11 cellular contexts compared by ENCODE assay signal in the genomic region with DNA sequence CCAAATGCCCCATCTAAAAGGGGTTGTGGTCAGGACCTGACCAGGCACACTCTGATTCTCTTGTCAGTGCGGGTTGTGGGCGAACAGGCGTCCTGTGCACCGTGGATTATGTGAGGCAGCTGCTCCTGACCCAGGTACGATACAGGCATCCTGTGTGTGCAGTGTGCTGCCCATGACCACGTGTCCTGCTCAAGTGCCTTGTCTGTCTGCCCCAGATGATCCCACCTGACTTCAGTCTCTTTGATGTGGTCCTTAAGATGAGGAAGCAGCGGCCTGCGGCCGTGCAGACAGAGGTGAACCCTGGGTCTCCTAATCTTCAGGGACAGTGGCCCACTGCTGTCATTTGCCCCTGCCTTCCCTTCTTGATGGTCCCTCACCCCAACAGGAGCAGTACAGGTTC.
DNase-seq lines count a peak whose midpoint lies in the region; ATAC-seq lines count a peak whose summit lies in the region.
"Had no signal": no experiment of that assay in that cellular context is flagged by ENCODE, and none has a peak within 500 bp of the region (broad histone marks: within the 10 kb centered on the region; RNA-seq: fewer than 3 reads in every experiment).

No MANE protein-coding gene starts in this region.

- peak overlapping the region; percentile 98 for H3K27ac Mint-ChIP-seq in stimulated activated naive CD8-positive, alpha-beta T cell treated with anti-CD3 and anti-CD28 coated beads, Interleukin-15, Interleukin-2, amounts not matched to agents 100 ng/mL and 50 ng/mL, for 24 hours

- H3K9me3 Mint-ChIP-seq in stimulated activated naive CD8-positive, alpha-beta T cell treated with anti-CD3 and anti-CD28 coated beads, Interleukin-15, Interleukin-2, amounts not matched to agents 100 ng/mL and 50 ng/mL, for 24 hours: no peaks in the 10 kb centered on the region

- peak; percentile 22 to 36 for ATAC-seq in activated CD4-positive, CD25-positive, alpha-beta regulatory T cell treated with anti-CD3 and anti-CD28 coated beads, Interleukin-2, amount 50 U/mL, for 24 hours
- ATAC-seq in GM18517 (IDR thresholded peaks at IDR 0.05; ENCODE audit: unreplicated experiment): no peak

- H3K27me3 ChIP-seq in effector memory CD4-positive, alpha-beta T cell (replicated peaks; ENCODE audit: control insufficient read depth, insufficient read depth, low read length, poor library complexity, severe bottlenecking): no peaks in the 10 kb centered on the region

- H3K4me1 Mint-ChIP-seq in stimulated activated naive CD8-positive, alpha-beta T cell treated with anti-CD3 and anti-CD28 coated beads, Interleukin-15, Interleukin-2, amounts not matched to agents 100 ng/mL and 50 ng/mL, for 24 hours (ENCODE audit: low read depth): peaks cover 46% of the 10 kb centered on the region

- peak overlapping the region; percentile 24 for H3K4me3 ChIP-seq in effector memory CD4-positive, alpha-beta T cell (ENCODE audit: insufficient read depth, low read depth, low read length, poor library complexity, severe bottlenecking)

- DNase-seq in activated T-cell treated with anti-CD3 and anti-CD28 coated beads, Interleukin-2, amount 50 U/mL, for 1 hour: peak; percentile 45
- DNase-seq in activated T-cell treated with anti-CD3 and anti-CD28 coated beads for 4 hours (no peak), GOT3 (lab: John Stamatoyannopoulos, UW) (no peak), NCI-H128 (lab: John Stamatoyannopoulos, UW; ENCODE audit: unreplicated experiment) (no peak)
- DNase-seq in effector memory CD4-positive, alpha-beta T cell: peak; percentile 37 to 55 (median 42)
- DNase-seq: cerebellar nuclear complex, hypothalamus, NCI-H2227 treated with DMSO at 0.1 percent for 48 hours had no signal

- H3K4me1 ChIP-seq in effector memory CD4-positive, alpha-beta T cell (ENCODE audit: control insufficient read depth, insufficient read depth, low read length, poor library complexity, severe bottlenecking): peaks cover 29% of the 10 kb centered on the region

- H3K4me3 Mint-ChIP-seq in stimulated activated naive CD8-positive, alpha-beta T cell treated with anti-CD3 and anti-CD28 coated beads, Interleukin-15, Interleukin-2, amounts not matched to agents 100 ng/mL and 50 ng/mL, for 24 hours: peak overlapping the region; percentile 88

- peak overlapping the region; percentile 60 for H3K27ac ChIP-seq in effector memory CD4-positive, alpha-beta T cell (ENCODE audit: insufficient read depth, low read length, poor library complexity, severe bottlenecking)

- H3K27me3 Mint-ChIP-seq in stimulated activated naive CD8-positive, alpha-beta T cell treated with anti-CD3 and anti-CD28 coated beads, Interleukin-15, Interleukin-2, amounts not matched to agents 100 ng/mL and 50 ng/mL, for 24 hours: no peaks in the 10 kb centered on the region

- H3K36me3 ChIP-seq in effector memory CD4-positive, alpha-beta T cell (ENCODE audit: control insufficient read depth, insufficient read depth, low read length): no peaks in the 10 kb centered on the region

- peaks cover 34% of the 10 kb centered on the region for H3K36me3 Mint-ChIP-seq in stimulated activated naive CD8-positive, alpha-beta T cell treated with anti-CD3 and anti-CD28 coated beads, Interleukin-15, Interleukin-2, amounts not matched to agents 100 ng/mL and 50 ng/mL, for 24 hours (ENCODE audit: low read depth)

- no peaks in the 10 kb centered on the region for H3K9me3 ChIP-seq in effector memory CD4-positive, alpha-beta T cell (ENCODE audit: control insufficient read depth, low read length)

Comparison
In these comparisons a context has a peak if more than half of its experiments do, and no peak if none do; other contexts are left out.
1. DNase-seq: peak in activated T-cell treated with anti-CD3 and anti-CD28 coated beads, Interleukin-2, amount 50 U/mL, for 1 hour (single experiment) and effector memory CD4-positive, alpha-beta T cell (3 of 3); none in activated T-cell treated with anti-CD3 and anti-CD28 coated beads for 4 hours (single experiment), GOT3 (single experiment) and NCI-H128 (single experiment).